Comparison of ENCODE assay signal across 20 cellular contexts in the genomic region with DNA sequence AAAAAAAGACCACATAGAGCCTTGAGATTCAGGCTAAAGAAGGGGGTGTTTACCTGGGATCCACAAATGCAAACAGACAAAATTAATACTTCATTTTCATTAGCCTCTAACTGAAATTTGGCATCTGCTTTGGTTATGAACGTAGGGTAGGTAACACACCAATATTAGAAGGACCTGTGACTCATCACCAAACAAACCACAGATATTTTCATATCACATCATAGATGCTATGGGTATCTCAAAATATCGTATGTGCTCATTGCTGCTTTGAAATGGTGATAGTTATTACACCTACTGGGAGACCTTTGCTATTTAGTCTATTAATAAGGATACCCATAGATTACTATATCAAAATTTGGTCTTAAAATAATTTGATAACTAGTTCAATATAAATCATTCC.
DNase-seq lines count a peak whose midpoint lies in the region; ATAC-seq, FAIRE-seq and TF ChIP-seq lines count a peak whose summit lies in the region.
"Had no signal": no experiment of that assay in that cellular context is flagged by ENCODE, and none has a peak within 500 bp of the region (broad histone marks: within the 10 kb centered on the region; RNA-seq: fewer than 3 reads in every experiment).

No MANE protein-coding gene starts in this region.

- intact Hi-C loops in activated CD8-positive, alpha-beta T cell treated with anti-CD3 and anti-CD28 coated beads for 36 hours (cut with micrococcal nuclease), result no loop called here

- TF ChIP-seq CTCF in activated CD8-positive, alpha-beta T cell treated with anti-CD3 and anti-CD28 coated beads for 36 hours (IDR thresholded peaks at IDR 0.05), result no peak
- TF ChIP-seq CTCF in chondrocyte (IDR thresholded peaks at IDR 0.05), result no peak

- H3K4me3 Mint-ChIP-seq in activated CD8-positive, alpha-beta T cell treated with anti-CD3 and anti-CD28 coated beads for 36 hours, result no peak overlapping the region
- no peak overlapping the region for H3K4me3 Mint-ChIP-seq in activated CD8-positive, alpha-beta T cell treated with anti-CD3 and anti-CD28 coated beads, Interleukin-2, amount 10 ng/mL, durations not matched to agents 7 days and 5 days
- H3K4me3 Mint-ChIP-seq in T-cell, result no peak overlapping the region
- H3K4me3 Mint-ChIP-seq in stimulated activated effector memory CD8-positive, alpha-beta T cell treated with anti-CD3 and anti-CD28 coated beads, Interleukin-12 subunit alpha, Interleukin-12 subunit beta, amount 100 ng/mL, for 72 hours, result no peak overlapping the region
- no peak overlapping the region for H3K4me3 Mint-ChIP-seq in chondrocyte (ENCODE audit: unreplicated experiment)

- no peaks in the 10 kb centered on the region for H3K27me3 Mint-ChIP-seq in activated CD8-positive, alpha-beta T cell treated with anti-CD3 and anti-CD28 coated beads for 36 hours
- H3K27me3 Mint-ChIP-seq in activated CD8-positive, alpha-beta T cell treated with anti-CD3 and anti-CD28 coated beads, Interleukin-2, amount 10 ng/mL, durations not matched to agents 7 days and 5 days (ENCODE audit: low read depth), result no peaks in the 10 kb centered on the region
- H3K27me3 Mint-ChIP-seq in T-cell, result peaks cover 0 to 3% of the 10 kb centered on the region in 2 donors
- no peaks in the 10 kb centered on the region for H3K27me3 Mint-ChIP-seq in chondrocyte (ENCODE audit: low read depth)

- peaks cover 44% of the 10 kb centered on the region for H3K4me1 Mint-ChIP-seq in activated CD8-positive, alpha-beta T cell treated with anti-CD3 and anti-CD28 coated beads for 36 hours (ENCODE audit: low read depth)
- H3K4me1 Mint-ChIP-seq in activated CD8-positive, alpha-beta T cell treated with anti-CD3 and anti-CD28 coated beads, Interleukin-2, amount 10 ng/mL, durations not matched to agents 7 days and 5 days (ENCODE audit: low read depth), result peaks cover 23% of the 10 kb centered on the region
- H3K4me1 Mint-ChIP-seq in T-cell (peaks cover 14 to 47% (median 33%) of the 10 kb centered on the region in 3 donors), chondrocyte (ENCODE audit: low read depth) (peaks cover 24% of the 10 kb centered on the region)
- H3K4me1 Mint-ChIP-seq in stimulated activated effector memory CD8-positive, alpha-beta T cell treated with anti-CD3 and anti-CD28 coated beads, Interleukin-12 subunit alpha, Interleukin-12 subunit beta, amount 100 ng/mL, for 72 hours, result peaks cover 32% of the 10 kb centered on the region

- ATAC-seq in activated CD8-positive, alpha-beta T cell treated with anti-CD3 and anti-CD28 coated beads for 36 hours, result peak; percentile 81
- ATAC-seq in activated CD8-positive, alpha-beta T cell treated with anti-CD3 and anti-CD28 coated beads, Interleukin-2, amount 10 ng/mL, durations not matched to agents 7 days and 5 days, result no peak
- no peak for ATAC-seq in T-cell (replicated peaks in 1 of 4)
- peak; percentile 80 for ATAC-seq in stimulated activated effector memory CD8-positive, alpha-beta T cell treated with anti-CD3 and anti-CD28 coated beads, Interleukin-12 subunit alpha, Interleukin-12 subunit beta, amount 100 ng/mL, for 72 hours
- no peak for ATAC-seq in HG03565 (IDR thresholded peaks at IDR 0.05; ENCODE audit: unreplicated experiment)
- ATAC-seq: left lobe of liver, Panc1 had no signal

- FAIRE-seq in GM19239 (lab: Jason Lieb, UNC), result peak; percentile 47
- FAIRE-seq: H54, urothelium cell line had no signal

- no peak overlapping the region for H3K27ac Mint-ChIP-seq in activated CD8-positive, alpha-beta T cell treated with anti-CD3 and anti-CD28 coated beads for 36 hours
- no peak overlapping the region for H3K27ac Mint-ChIP-seq in activated CD8-positive, alpha-beta T cell treated with anti-CD3 and anti-CD28 coated beads, Interleukin-2, amount 10 ng/mL, durations not matched to agents 7 days and 5 days
- peak overlapping the region; percentile 1 to 21 for H3K27ac Mint-ChIP-seq in T-cell
- peak overlapping the region; percentile 43 for H3K27ac Mint-ChIP-seq in stimulated activated effector memory CD8-positive, alpha-beta T cell treated with anti-CD3 and anti-CD28 coated beads, Interleukin-12 subunit alpha, Interleukin-12 subunit beta, amount 100 ng/mL, for 72 hours
- H3K27ac Mint-ChIP-seq in chondrocyte (ENCODE audit: unreplicated experiment), result no peak overlapping the region

- DNase-seq in activated CD8-positive, alpha-beta T cell treated with anti-CD3 and anti-CD28 coated beads for 36 hours, result no peak
- DNase-seq in activated CD8-positive, alpha-beta T cell treated with anti-CD3 and anti-CD28 coated beads, Interleukin-2, amount 10 ng/mL, durations not matched to agents 7 days and 5 days, result no peak
- DNase-seq in GM19239 (ENCODE audit: insufficient read length, low spot score), result no peak
- DNase-seq in T-cell, result no peak
- DNase-seq in stimulated activated effector memory CD8-positive, alpha-beta T cell treated with anti-CD3 and anti-CD28 coated beads, Interleukin-12 subunit alpha, Interleukin-12 subunit beta, amount 100 ng/mL, for 72 hours (ENCODE audit: low spot score in 2 of 2), result no peak
- no peak for DNase-seq in activated CD4-positive, alpha-beta T cell treated with anti-CD3 and anti-CD28 coated beads for 48 hours
- DNase-seq in chondrocyte (ENCODE audit: low spot score), result no peak
- DNase-seq: aorta; DMS 273 treated with DMSO at 0.1 percent for 48 hours; effector CD8-positive, alpha-beta T cell; glutamatergic neuron; IMR-90; MG63; NCI-H146; stimulated activated CD4-positive, alpha-beta T cell treated with anti-CD3 and anti-CD28 coated beads, Interleukin-4, amount 100 ng/mL, for 1 hour had no signal

- CTCF ChIA-PET in activated CD8-positive, alpha-beta T cell treated with anti-CD3 and anti-CD28 coated beads for 36 hours (lab: Charles Lee), result interaction anchor here (1.7 kb wide), 1 partner anchor 13 kb away, joined by 3 read pairs; no protein-coding TSS in a partner anchor
- CTCF ChIA-PET in activated CD8-positive, alpha-beta T cell treated with anti-CD3 and anti-CD28 coated beads, Interleukin-2, amount 10 ng/mL, durations not matched to agents 7 days and 5 days (lab: Charles Lee), result no interaction called here
- CTCF ChIA-PET in T-cell (lab: Charles Lee), result no interaction called here

- POLR2A ChIA-PET in activated CD8-positive, alpha-beta T cell treated with anti-CD3 and anti-CD28 coated beads for 36 hours (lab: Charles Lee), result interaction anchor here (0.9 kb wide), 1 partner anchor 32 kb away, joined by 3 read pairs; no protein-coding TSS in a partner anchor
- POLR2A ChIA-PET in activated CD8-positive, alpha-beta T cell treated with anti-CD3 and anti-CD28 coated beads, Interleukin-2, amount 10 ng/mL, durations not matched to agents 7 days and 5 days (lab: Charles Lee), result no interaction called here
- POLR2A ChIA-PET in T-cell (lab: Charles Lee), result no interaction called here

- H3K36me3 Mint-ChIP-seq in activated CD8-positive, alpha-beta T cell treated with anti-CD3 and anti-CD28 coated beads for 36 hours (ENCODE audit: low read depth), result peaks cover 35% of the 10 kb centered on the region
- peaks cover 37% of the 10 kb centered on the region for H3K36me3 Mint-ChIP-seq in activated CD8-positive, alpha-beta T cell treated with anti-CD3 and anti-CD28 coated beads, Interleukin-2, amount 10 ng/mL, durations not matched to agents 7 days and 5 days (ENCODE audit: low read depth)
- H3K36me3 Mint-ChIP-seq in T-cell (peaks cover 26% of the 10 kb centered on the region), chondrocyte (ENCODE audit: low read depth) (peaks cover 2% of the 10 kb centered on the region)
- peaks cover 48% of the 10 kb centered on the region for H3K36me3 Mint-ChIP-seq in stimulated activated effector memory CD8-positive, alpha-beta T cell treated with anti-CD3 and anti-CD28 coated beads, Interleukin-12 subunit alpha, Interleukin-12 subunit beta, amount 100 ng/mL, for 72 hours

- H3K9me3 Mint-ChIP-seq in activated CD8-positive, alpha-beta T cell treated with anti-CD3 and anti-CD28 coated beads for 36 hours, result no peaks in the 10 kb centered on the region
- H3K9me3 Mint-ChIP-seq in activated CD8-positive, alpha-beta T cell treated with anti-CD3 and anti-CD28 coated beads, Interleukin-2, amount 10 ng/mL, durations not matched to agents 7 days and 5 days (ENCODE audit: insufficient read depth), result no peaks in the 10 kb centered on the region
- H3K9me3 Mint-ChIP-seq in T-cell (no peaks in the 10 kb centered on the region), chondrocyte (ENCODE audit: low read depth) (peaks cover 13% of the 10 kb centered on the region)
- no peaks in the 10 kb centered on the region for H3K9me3 Mint-ChIP-seq in stimulated activated effector memory CD8-positive, alpha-beta T cell treated with anti-CD3 and anti-CD28 coated beads, Interleukin-12 subunit alpha, Interleukin-12 subunit beta, amount 100 ng/mL, for 72 hours

Comparison
In these comparisons a context has a peak if more than half of its experiments do, and no peak if none do; other contexts are left out.
1. ATAC-seq: peak in activated CD8-positive, alpha-beta T cell treated with anti-CD3 and anti-CD28 coated beads for 36 hours (single experiment) and stimulated activated effector memory CD8-positive, alpha-beta T cell treated with anti-CD3 and anti-CD28 coated beads, Interleukin-12 subunit alpha, Interleukin-12 subunit beta, amount 100 ng/mL, for 72 hours (single experiment); none in activated CD8-positive, alpha-beta T cell treated with anti-CD3 and anti-CD28 coated beads, Interleukin-2, amount 10 ng/mL, durations not matched to agents 7 days and 5 days (single experiment), T-cell (0 of 4) and HG03565 (single experiment).
2. H3K27ac Mint-ChIP-seq: peak in T-cell (2 of 2) and stimulated activated effector memory CD8-positive, alpha-beta T cell treated with anti-CD3 and anti-CD28 coated beads, Interleukin-12 subunit alpha, Interleukin-12 subunit beta, amount 100 ng/mL, for 72 hours (single experiment); none in activated CD8-positive, alpha-beta T cell treated with anti-CD3 and anti-CD28 coated beads for 36 hours (single experiment), activated CD8-positive, alpha-beta T cell treated with anti-CD3 and anti-CD28 coated beads, Interleukin-2, amount 10 ng/mL, durations not matched to agents 7 days and 5 days (single experiment) and chondrocyte (single experiment).